Comparison of ENCODE assay signal across 17 cellular contexts in genomic region chr20:46572181-46572580, GRCh38. TPM values are rescaled to one million over a fixed set of nuclear protein-coding genes. Genes with fewer than 3 reads are reported as not detected.
A peak's percentile ranks its signal among the peaks of the same experiment; 100 is the strongest.
DNase-seq lines count a peak whose midpoint lies in the region; ATAC-seq and TF ChIP-seq lines count a peak whose summit lies in the region.
"Had no signal": no experiment of that assay in that cellular context is flagged by ENCODE, and none has a peak within 500 bp of the region (broad histone marks: within the 10 kb centered on the region; RNA-seq: fewer than 3 reads in every experiment).

No MANE protein-coding gene starts in this region.

- no peak overlapping the region for H3K27ac Mint-ChIP-seq in Calu3 (ENCODE audit: unreplicated experiment)
- H3K27ac Mint-ChIP-seq: activated naive CD4-positive, alpha-beta T cell treated with anti-CD3 and anti-CD28 coated beads, Interleukin-2, amount 50 U/mL, for 24 hours had no signal

- TF ChIP-seq POLR2A in suprapubic skin (IDR thresholded peaks at IDR 0.05), result no peak

- no peaks in the 10 kb centered on the region for H3K36me3 Mint-ChIP-seq in Calu3 (ENCODE audit: insufficient read depth, unreplicated experiment)
- H3K36me3 Mint-ChIP-seq: activated naive CD4-positive, alpha-beta T cell treated with anti-CD3 and anti-CD28 coated beads, Interleukin-2, amount 50 U/mL, for 24 hours; natural killer cell treated with Interleukin-12 subunit alpha and Interleukin-12 subunit beta and Interleukin-15 and Interleukin-18, amount 100 ng/mL, for 72 hours had no signal

- peaks cover 13% of the 10 kb centered on the region for H3K27me3 Mint-ChIP-seq in Calu3 (ENCODE audit: unreplicated experiment)

- H3K36me3 ChIP-seq in SJCRH30 (no peaks in the 10 kb centered on the region), heart right ventricle (no peaks in the 10 kb centered on the region), suprapubic skin (no peaks in the 10 kb centered on the region)
- H3K36me3 ChIP-seq: BE2C had no signal

- TF ChIP-seq CTCF in Calu3 (IDR thresholded peaks at IDR 0.05; ENCODE audit: unreplicated experiment) (no peak), heart right ventricle (IDR thresholded peaks at IDR 0.05) (no peak), suprapubic skin (IDR thresholded peaks at IDR 0.05) (no peak)

- H3K4me3 ChIP-seq in SJCRH30 (no peak overlapping the region), heart right ventricle (no peak overlapping the region), suprapubic skin (no peak overlapping the region)
- H3K4me3 ChIP-seq: coronary artery, K562, PC-9 had no signal

- no peak overlapping the region for H3K4me3 Mint-ChIP-seq in Calu3 (ENCODE audit: low read depth, unreplicated experiment)
- H3K4me3 Mint-ChIP-seq: activated naive CD4-positive, alpha-beta T cell treated with anti-CD3 and anti-CD28 coated beads, Interleukin-2, amount 50 U/mL, for 24 hours; natural killer cell treated with Interleukin-12 subunit alpha and Interleukin-12 subunit beta and Interleukin-15 and Interleukin-18, amount 100 ng/mL, for 72 hours had no signal

- DNase-seq in Calu3 (peak; percentile 64), SJCRH30 (peak; percentile 85 to 92), heart right ventricle (peak; percentile 41 to 66), posterior cingulate gyrus (peak; percentile 87 to 99 (median 92)), AML-193 (lab: John Stamatoyannopoulos, UW) (no peak), D341Med (ENCODE audit: low spot score) (no peak), suprapubic skin (ENCODE audit: low spot score in 2 of 2) (no peak)
- DNase-seq in stimulated activated CD4-positive, alpha-beta T cell treated with anti-CD3 and anti-CD28 coated beads, Interleukin-2, amount 100 ng/mL, for 48 hours, result no peak
- DNase-seq: BE2C; NCI-H2081 treated with DMSO at 0.1 percent for 48 hours; PC-9; stimulated activated CD4-positive, alpha-beta T cell treated with anti-CD3 and anti-CD28 coated beads, Interleukin-15, amount 100 ng/mL, for 24 hours had no signal

- BruUV-seq in Calu3 (replicated peaks; lab: Mats Ljungman, UMichigan), result no TSS peak

- peak; percentile 44 to 72 (median 60) for ATAC-seq in heart right ventricle
- ATAC-seq: K562; natural killer cell treated with Interleukin-12 subunit alpha and Interleukin-12 subunit beta and Interleukin-15 and Interleukin-18, amount 100 ng/mL, for 72 hours had no signal

- CTCF ChIA-PET in Calu3 (lab: Charles Lee), result interaction anchor here (0.8 to 1.8 kb wide), 3 partner anchors 13 to 77 kb away, joined by 3 to 5 read pairs (median 5); no protein-coding TSS in a partner anchor

- H3K9me3 ChIP-seq in SJCRH30 (replicated peaks) (no peaks in the 10 kb centered on the region; the same call in 1 of the 2 replicates), heart right ventricle (no peaks in the 10 kb centered on the region), suprapubic skin (no peaks in the 10 kb centered on the region)

- H3K27ac ChIP-seq in SJCRH30 (no peak overlapping the region), heart right ventricle (peak overlapping the region in 4 of 10 donors; percentile 9 to 50 (median 14)), suprapubic skin (no peak overlapping the region)
- H3K27ac ChIP-seq: coronary artery, PC-9 had no signal

- H3K4me1 Mint-ChIP-seq in Calu3 (ENCODE audit: low read depth, unreplicated experiment), result peaks cover 26% of the 10 kb centered on the region
- H3K4me1 Mint-ChIP-seq: activated naive CD4-positive, alpha-beta T cell treated with anti-CD3 and anti-CD28 coated beads, Interleukin-2, amount 50 U/mL, for 24 hours had no signal

- H3K4me1 ChIP-seq in SJCRH30, result peaks cover 14% of the 10 kb centered on the region
- peaks cover 0 to 28% (median 17%) of the 10 kb centered on the region in 9 donors for H3K4me1 ChIP-seq in heart right ventricle
- peaks cover 10% of the 10 kb centered on the region for H3K4me1 ChIP-seq in suprapubic skin
- H3K4me1 ChIP-seq: BE2C had no signal

- no peak for TF ChIP-seq EP300 in suprapubic skin (IDR thresholded peaks at IDR 0.05)

- intact Hi-C loops in Calu3 (cut with micrococcal nuclease; ENCODE audit: unreplicated experiment) (no loop called here), heart right ventricle (cut with DNase I) (no loop called here), posterior cingulate gyrus (cut with DNase I) (no loop called here)

- H3K9me3 Mint-ChIP-seq in Calu3 (ENCODE audit: low read depth, unreplicated experiment), result no peaks in the 10 kb centered on the region
- H3K9me3 Mint-ChIP-seq: activated naive CD4-positive, alpha-beta T cell treated with anti-CD3 and anti-CD28 coated beads, Interleukin-2, amount 50 U/mL, for 24 hours; natural killer cell treated with Interleukin-12 subunit alpha and Interleukin-12 subunit beta and Interleukin-15 and Interleukin-18, amount 100 ng/mL, for 72 hours had no signal

- 21 to 27% methylated on average over 7 of the region's 7 CpGs for WGBS in heart right ventricle, 2 donors
- WGBS in suprapubic skin, result 54% methylated on average over 3 of the region's 7 CpGs

- H3K27me3 ChIP-seq in SJCRH30 (peaks cover 7% of the 10 kb centered on the region), heart right ventricle (no peaks in the 10 kb centered on the region), suprapubic skin (no peaks in the 10 kb centered on the region)

RNA-seq across cellular contexts. Expression of gene OCSTAMP, which starts 21.7 kb away (rescaled TPM):
- total RNA-seq in Calu3 (2022) (not detected in 2 replicates), heart right ventricle (not detected), suprapubic skin (not detected)
- total RNA-seq in SJCRH30 (2014; rRNA removed; shearing (Covaris generic)), result not detected in 2 replicates
- polyA plus RNA-seq in heart right ventricle, result not detected
- total RNA-seq: K562, PC-9 had no signal
- polyA plus RNA-seq: K562, keratinocyte had no signal

RNA-seq across cellular contexts. Expression of gene ZNF334, which starts 58.8 kb away (rescaled TPM):
- not detected in 2 replicates for total RNA-seq in Calu3 (2022)
- total RNA-seq in SJCRH30 (2014; rRNA removed; shearing (Covaris generic)), result 0.32 and 0.35 TPM in 2 replicates
- total RNA-seq in heart right ventricle, result 1 to 10 TPM in 9 of 10 donors, under 1 TPM in 1; 0.70 to 3.0 (median 1.6) TPM
- polyA plus RNA-seq in heart right ventricle, result 1 to 10 TPM in 1 of 2 donors, under 1 TPM in 1; 0.64 to 2.9 TPM
- 1 to 10 TPM in 2 of 4 donors, under 1 TPM in 2; 0.47 to 2.6 (median 1.4) TPM for total RNA-seq in suprapubic skin

Comparison
In these comparisons a context has a peak if more than half of its experiments do, and no peak if none do; other contexts are left out.
1. DNase-seq: peak in Calu3 (single experiment), SJCRH30 (2 of 2), heart right ventricle (2 of 2) and posterior cingulate gyrus (10 of 10); none in stimulated activated CD4-positive, alpha-beta T cell treated with anti-CD3 and anti-CD28 coated beads, Interleukin-2, amount 100 ng/mL, for 48 hours (0 of 2), AML-193 (0 of 2), D341Med (single experiment) and suprapubic skin (0 of 2).